1 cellular context compared by ENCODE assay signal in genomic region chr2:85390941-85391669, GRCh38.
TF ChIP-seq lines count a peak whose summit lies in the region.

No MANE protein-coding gene starts in this region.

TF ChIP-seq in HepG2, 621 proteins besides CTCF, POLR2A, EP300 and RAD21 (continued from another document and continues in another):
- TF ChIP-seq DR1 (CRISPR knock-in tag; IDR thresholded peaks at IDR 0.05) (no peak), ZNF674 (CRISPR knock-in tag; IDR thresholded peaks at IDR 0.05; ENCODE audit: low read depth) (no peak), BCLAF1 (IDR thresholded peaks at IDR 0.05) (no peak), BHLHE40 (IDR thresholded peaks at IDR 0.05; ENCODE audit: low read length) (no peak), ZNF788 (CRISPR knock-in tag; IDR thresholded peaks at IDR 0.05; ENCODE audit: borderline replicate concordance) (no peak), ZBTB14 (CRISPR knock-in tag; IDR thresholded peaks at IDR 0.05) (no peak), ZMAT5 (CRISPR knock-in tag; IDR thresholded peaks at IDR 0.05; ENCODE audit: borderline replicate concordance, low read depth) (no peak), HNF4A (CRISPR knock-in tag; IDR thresholded peaks at IDR 0.05) (no peak), TBP (CRISPR knock-in tag; IDR thresholded peaks at IDR 0.05) (no peak), THAP11 (CRISPR knock-in tag; IDR thresholded peaks at IDR 0.05) (peak; percentile 85), SIX1 (CRISPR knock-in tag; IDR thresholded peaks at IDR 0.05; ENCODE audit: borderline replicate concordance) (no peak), ARHGAP35 (CRISPR knock-in tag; IDR thresholded peaks at IDR 0.05; ENCODE audit: borderline replicate concordance) (no peak), ZBTB7B (CRISPR knock-in tag; IDR thresholded peaks at IDR 0.05) (no peak), TMF1 (CRISPR knock-in tag; IDR thresholded peaks at IDR 0.05; ENCODE audit: low read depth) (no peak), ZNF501 (CRISPR knock-in tag; IDR thresholded peaks at IDR 0.05) (no peak; the same call in 1 of the 2 replicates), GPN1 (CRISPR knock-in tag; IDR thresholded peaks at IDR 0.05; ENCODE audit: borderline replicate concordance) (no peak), MLXIP (CRISPR knock-in tag; IDR thresholded peaks at IDR 0.05; ENCODE audit: borderline replicate concordance) (no peak), ZBTB26 (CRISPR knock-in tag; IDR thresholded peaks at IDR 0.05; ENCODE audit: borderline replicate concordance) (no peak), JUND (CRISPR knock-in tag; IDR thresholded peaks at IDR 0.05) (no peak), POGK (CRISPR knock-in tag; conservative IDR thresholded peaks at IDR 0.05) (no peak), HNF1A (IDR thresholded peaks at IDR 0.05; ENCODE audit: low read depth) (no peak), HNF1A (CRISPR knock-in tag; IDR thresholded peaks at IDR 0.05; ENCODE audit: borderline replicate concordance) (0 out of 2 replicates have a peak, but pooled peaks have one; percentile 30), NFRKB (IDR thresholded peaks at IDR 0.05) (no peak), ZNF253 (CRISPR knock-in tag; IDR thresholded peaks at IDR 0.05; ENCODE audit: borderline replicate concordance) (no peak), ZNF512B (CRISPR knock-in tag; IDR thresholded peaks at IDR 0.05; ENCODE audit: borderline replicate concordance) (no peak), ZNF468 (CRISPR knock-in tag; IDR thresholded peaks at IDR 0.05) (no peak), ZNF407 (CRISPR knock-in tag; IDR thresholded peaks at IDR 0.05; ENCODE audit: not compliant biosample characterization) (peak; percentile 41)
